Comparison of ENCODE assay signal across 9 cellular contexts in genomic region chr22:35835267-35835997, GRCh38.
A peak's percentile ranks its signal among the peaks of the same experiment; 100 is the strongest.
DNase-seq lines count a peak whose midpoint lies in the region; ATAC-seq and TF ChIP-seq lines count a peak whose summit lies in the region.
"Had no signal": no experiment of that assay in that cellular context is flagged by ENCODE, and none has a peak within 500 bp of the region (broad histone marks: within the 10 kb centered on the region; RNA-seq: fewer than 3 reads in every experiment).

No MANE protein-coding gene starts in this region.

- H4K20me1 ChIP-seq in GM23338 (replicated peaks; ENCODE audit: insufficient read depth) (0 out of 2 replicates have a peak, but pooled peaks cover 5% of the 10 kb centered on the region), SK-N-SH (ENCODE audit: insufficient read depth) (peaks cover 43% of the 10 kb centered on the region)

- POLR2A ChIA-PET in SK-N-SH (lab: Yijun Ruan, JAX): no interaction called here

- H3K4me3 Mint-ChIP-seq in GM23338: peak overlapping the region; percentile 83

- no peak overlapping the region for H2AFZ ChIP-seq in GM23338
- no peak overlapping the region for H2AFZ ChIP-seq in SK-N-SH (ENCODE audit: low read depth)

- H3K4me3 ChIP-seq in GM23338: peak overlapping the region; percentile 46
- peak overlapping the region; percentile 48 to 61 for H3K4me3 ChIP-seq in SK-N-SH (ENCODE audit: low read depth in 2 of 2, low read length in 1 of 2)
- H3K4me3 ChIP-seq in retinal pigment epithelial cell (ENCODE audit: low read length): peak overlapping the region; percentile 51

- H3K9me2 ChIP-seq in GM23338 (ENCODE audit: insufficient read depth): no peaks in the 10 kb centered on the region
- H3K9me2 ChIP-seq in SK-N-SH: no peaks in the 10 kb centered on the region

- intact Hi-C loops in head of caudate nucleus (cut with DNase I): no loop called here

- WGBS in SK-N-SH (ENCODE audit: low lambda C conversion rate): 3% methylated on average over 3 of the region's 3 CpGs

- peaks cover 9% of the 10 kb centered on the region for H3K27me3 Mint-ChIP-seq in GM23338 (ENCODE audit: insufficient read depth, low read depth, poor library complexity)

- peak overlapping the region; percentile 94 for H3K27ac Mint-ChIP-seq in GM23338
- H3K27ac Mint-ChIP-seq: dendritic cell treated with granulocyte-macrophage colony-stimulating factor and Interleukin-4, amounts not matched to agents 40 ng/mL and 50 ng/mL, for 4 days had no signal

- peak overlapping the region; percentile 78 for H3K9ac ChIP-seq in SK-N-SH

- peak overlapping the region; percentile 77 for H3K27ac ChIP-seq in GM23338 (ENCODE audit: low read depth)
- H3K27ac ChIP-seq in SK-N-SH (ENCODE audit: low read depth in 2 of 2, low read length in 1 of 2): peak overlapping the region; percentile 94 to 97
- H3K27ac ChIP-seq in foreskin keratinocyte: peak overlapping the region; percentile 59

- no peak for DNase-seq in GM23338 (ENCODE audit: low spot score)
- no peak for DNase-seq in SK-N-SH
- peak in 1 of 2 donors; percentile 35 for DNase-seq in foreskin keratinocyte
- no peak for DNase-seq in retinal pigment epithelial cell (ENCODE audit: low read depth)
- DNase-seq in head of caudate nucleus: no peak
- DNase-seq in retina: no peak

- TF ChIP-seq CTCF in GM23338 (conservative IDR thresholded peaks at IDR 0.05; ENCODE audit: low read depth in 2 of 2) (no peak), SK-N-SH (IDR thresholded peaks at IDR 0.05) (no peak), foreskin keratinocyte (conservative IDR thresholded peaks at IDR 0.05) (no peak), retinal pigment epithelial cell (conservative IDR thresholded peaks at IDR 0.05; ENCODE audit: low read depth, low read length) (no peak)

- no peaks in the 10 kb centered on the region for H3K36me3 Mint-ChIP-seq in GM23338 (ENCODE audit: low read depth)

- H3K36me3 ChIP-seq in GM23338 (ENCODE audit: insufficient read depth): no peaks in the 10 kb centered on the region
- H3K36me3 ChIP-seq in SK-N-SH (replicated peaks in 1 of 2; ENCODE audit: control insufficient read depth in 1 of 2, insufficient read depth in 2 of 2, low read length in 1 of 2): peaks cover 0 to 12% of the 10 kb centered on the region in 2 experiments

- peaks cover 87% of the 10 kb centered on the region for H3K79me2 ChIP-seq in GM23338 (replicated peaks; ENCODE audit: insufficient read depth)
- H3K79me2 ChIP-seq in SK-N-SH (ENCODE audit: insufficient read depth): peaks cover 88% of the 10 kb centered on the region

- H3K27me3 ChIP-seq in GM23338 (ENCODE audit: insufficient read depth) (no peaks in the 10 kb centered on the region), SK-N-SH (ENCODE audit: insufficient read depth) (no peaks in the 10 kb centered on the region), foreskin keratinocyte (no peaks in the 10 kb centered on the region)

- no peak for ATAC-seq in GM23338
- ATAC-seq in foreskin keratinocyte: no peak
- ATAC-seq in GM21717 (IDR thresholded peaks at IDR 0.05; ENCODE audit: unreplicated experiment): no peak
- ATAC-seq in GM18873 (IDR thresholded peaks at IDR 0.05; ENCODE audit: low FRiP score, unreplicated experiment): no peak

- peaks cover 58% of the 10 kb centered on the region for H3K4me1 ChIP-seq in GM23338 (ENCODE audit: insufficient read depth)
- H3K4me1 ChIP-seq in SK-N-SH (ENCODE audit: control insufficient read depth in 1 of 2, insufficient read depth in 2 of 2, low read depth in 1 of 2, low read length in 1 of 2): peaks cover 19 to 44% of the 10 kb centered on the region in 2 experiments
- peaks cover 30% of the 10 kb centered on the region for H3K4me1 ChIP-seq in foreskin keratinocyte

- H3F3A ChIP-seq in GM23338 (replicated peaks; ENCODE audit: low read depth) (no peaks in the 10 kb centered on the region), SK-N-SH (replicated peaks; ENCODE audit: insufficient read depth) (peaks cover 18% of the 10 kb centered on the region)

- no peaks in the 10 kb centered on the region for H3K9me3 ChIP-seq in SK-N-SH

- no peak for TF ChIP-seq EP300 in SK-N-SH (IDR thresholded peaks at IDR 0.05; ENCODE audit: borderline replicate concordance in 1 of 2, low read depth in 1 of 2, low read length in 1 of 2)

- H3K4me1 Mint-ChIP-seq in GM23338: peaks cover 60% of the 10 kb centered on the region

- H3K4me2 ChIP-seq in GM23338: peak overlapping the region; percentile 53
- peak overlapping the region; percentile 80 for H3K4me2 ChIP-seq in SK-N-SH

- H3K9me3 Mint-ChIP-seq in GM23338: no peaks in the 10 kb centered on the region
- H3K9me3 Mint-ChIP-seq: dendritic cell treated with granulocyte-macrophage colony-stimulating factor and Interleukin-4, amounts not matched to agents 40 ng/mL and 50 ng/mL, for 4 days had no signal

- CTCF ChIA-PET in SK-N-SH (lab: Yijun Ruan, JAX): interaction anchor here (0.6 to 1.6 kb wide), 5 partner anchors 9 to 405 kb away, joined by 3 read pairs; no protein-coding TSS in a partner anchor

- TF ChIP-seq RAD21 in SK-N-SH (IDR thresholded peaks at IDR 0.05; ENCODE audit: low read length): no peak

TF ChIP-seq in GM23338, 12 proteins besides CTCF, POLR2A, EP300 and RAD21 (continues in another document):
- TF ChIP-seq ETS1 (IDR thresholded peaks at IDR 0.05): no peak
- TF ChIP-seq REST (IDR thresholded peaks at IDR 0.05; ENCODE audit: unreplicated experiment): no peak
- no peak for TF ChIP-seq POLR2AphosphoS5 (IDR thresholded peaks at IDR 0.05; ENCODE audit: low read depth)

TF ChIP-seq in SK-N-SH, 30 proteins besides CTCF, POLR2A, EP300 and RAD21:
- TF ChIP-seq NFIC (IDR thresholded peaks at IDR 0.05; ENCODE audit: borderline replicate concordance) (no peak), EZH2phosphoT487 (IDR thresholded peaks at IDR 0.05; ENCODE audit: borderline replicate concordance, low read depth) (no peak), NRF1 (IDR thresholded peaks at IDR 0.05; ENCODE audit: low read depth, low read length) (no peak), IRF3 (IDR thresholded peaks at IDR 0.05; ENCODE audit: low read depth, low read length) (no peak), POLR2AphosphoS5 (IDR thresholded peaks at IDR 0.05; ENCODE audit: low read depth, low read length) (no peak), TCF12 (IDR thresholded peaks at IDR 0.05) (no peak), FOXJ3 (CRISPR knock-in tag; IDR thresholded peaks at IDR 0.05) (no peak), CHD2 (IDR thresholded peaks at IDR 0.05; ENCODE audit: low read length, partially characterized antibody) (no peak), TEAD4 (IDR thresholded peaks at IDR 0.05; ENCODE audit: borderline replicate concordance, insufficient read depth) (no peak), JUND (IDR thresholded peaks at IDR 0.05) (no peak; the same call in 1 of the 2 replicates), GABPA (IDR thresholded peaks at IDR 0.05; ENCODE audit: low read depth) (no peak), RFX5 (IDR thresholded peaks at IDR 0.05; ENCODE audit: low read length) (no peak), MAX (IDR thresholded peaks at IDR 0.05; ENCODE audit: low read depth) (no peak), SIN3A (IDR thresholded peaks at IDR 0.05; ENCODE audit: borderline replicate concordance, low read depth, low read length) (no peak)
